1 cellular context compared by ENCODE assay signal in the genomic region with DNA sequence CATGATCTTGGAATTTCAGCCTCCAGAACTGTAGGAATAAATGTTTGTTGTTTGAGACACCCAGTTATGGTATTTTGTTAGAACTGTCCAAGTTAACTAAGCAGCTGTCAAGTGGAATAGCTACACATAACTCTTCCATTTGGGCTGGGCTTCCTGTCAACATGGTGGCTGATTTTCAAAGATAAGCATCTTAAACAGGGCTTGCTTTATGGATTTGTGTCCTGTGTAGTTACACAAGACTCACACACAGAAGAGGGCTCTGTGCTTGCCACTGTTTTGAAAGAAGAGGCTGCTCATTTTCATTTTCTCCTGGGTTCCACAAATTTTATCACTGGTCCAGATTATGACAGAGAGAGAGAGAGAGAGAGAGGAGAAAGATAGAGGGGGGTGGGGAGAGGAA.
TF ChIP-seq lines count a peak whose summit lies in the region.

No MANE protein-coding gene starts in this region.

TF ChIP-seq in HepG2, 621 proteins besides CTCF, POLR2A, EP300 and RAD21 (continued from another document):
- TF ChIP-seq, protein P1, sequence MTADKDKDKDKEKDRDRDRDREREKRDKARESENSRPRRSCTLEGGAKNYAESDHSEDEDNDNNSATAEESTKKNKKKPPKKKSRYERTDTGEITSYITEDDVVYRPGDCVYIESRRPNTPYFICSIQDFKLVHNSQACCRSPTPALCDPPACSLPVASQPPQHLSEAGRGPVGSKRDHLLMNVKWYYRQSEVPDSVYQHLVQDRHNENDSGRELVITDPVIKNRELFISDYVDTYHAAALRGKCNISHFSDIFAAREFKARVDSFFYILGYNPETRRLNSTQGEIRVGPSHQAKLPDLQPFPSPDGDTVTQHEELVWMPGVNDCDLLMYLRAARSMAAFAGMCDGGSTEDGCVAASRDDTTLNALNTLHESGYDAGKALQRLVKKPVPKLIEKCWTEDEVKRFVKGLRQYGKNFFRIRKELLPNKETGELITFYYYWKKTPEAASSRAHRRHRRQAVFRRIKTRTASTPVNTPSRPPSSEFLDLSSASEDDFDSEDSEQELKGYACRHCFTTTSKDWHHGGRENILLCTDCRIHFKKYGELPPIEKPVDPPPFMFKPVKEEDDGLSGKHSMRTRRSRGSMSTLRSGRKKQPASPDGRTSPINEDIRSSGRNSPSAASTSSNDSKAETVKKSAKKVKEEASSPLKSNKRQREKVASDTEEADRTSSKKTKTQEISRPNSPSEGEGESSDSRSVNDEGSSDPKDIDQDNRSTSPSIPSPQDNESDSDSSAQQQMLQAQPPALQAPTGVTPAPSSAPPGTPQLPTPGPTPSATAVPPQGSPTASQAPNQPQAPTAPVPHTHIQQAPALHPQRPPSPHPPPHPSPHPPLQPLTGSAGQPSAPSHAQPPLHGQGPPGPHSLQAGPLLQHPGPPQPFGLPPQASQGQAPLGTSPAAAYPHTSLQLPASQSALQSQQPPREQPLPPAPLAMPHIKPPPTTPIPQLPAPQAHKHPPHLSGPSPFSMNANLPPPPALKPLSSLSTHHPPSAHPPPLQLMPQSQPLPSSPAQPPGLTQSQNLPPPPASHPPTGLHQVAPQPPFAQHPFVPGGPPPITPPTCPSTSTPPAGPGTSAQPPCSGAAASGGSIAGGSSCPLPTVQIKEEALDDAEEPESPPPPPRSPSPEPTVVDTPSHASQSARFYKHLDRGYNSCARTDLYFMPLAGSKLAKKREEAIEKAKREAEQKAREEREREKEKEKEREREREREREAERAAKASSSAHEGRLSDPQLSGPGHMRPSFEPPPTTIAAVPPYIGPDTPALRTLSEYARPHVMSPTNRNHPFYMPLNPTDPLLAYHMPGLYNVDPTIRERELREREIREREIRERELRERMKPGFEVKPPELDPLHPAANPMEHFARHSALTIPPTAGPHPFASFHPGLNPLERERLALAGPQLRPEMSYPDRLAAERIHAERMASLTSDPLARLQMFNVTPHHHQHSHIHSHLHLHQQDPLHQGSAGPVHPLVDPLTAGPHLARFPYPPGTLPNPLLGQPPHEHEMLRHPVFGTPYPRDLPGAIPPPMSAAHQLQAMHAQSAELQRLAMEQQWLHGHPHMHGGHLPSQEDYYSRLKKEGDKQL (CRISPR knock-in tag; IDR thresholded peaks at IDR 0.05; ENCODE audit: low read depth): peak; percentile 13; the same call in 1 of the 2 replicates
- TF ChIP-seq HNRNPH1 (optimal IDR thresholded peaks at IDR 0.05; ENCODE audit: low read depth, low read length) (no peak), NFIC (IDR thresholded peaks at IDR 0.05; ENCODE audit: low read length) (0 out of 2 replicates have a peak, but pooled peaks have one; percentile 37), MED1 (CRISPR knock-in tag; IDR thresholded peaks at IDR 0.05) (peak; percentile 14; the same call in 1 of the 2 replicates), FOSL2 (CRISPR knock-in tag; IDR thresholded peaks at IDR 0.05) (0 out of 2 replicates have a peak, but pooled peaks have one; percentile 13), FOXA1 (IDR thresholded peaks at IDR 0.05) (no peak), FOXA1 (CRISPR knock-in tag; IDR thresholded peaks at IDR 0.05) (peak; percentile 69), ZNF746 (CRISPR knock-in tag; IDR thresholded peaks at IDR 0.05) (no peak), HOXA5 (CRISPR knock-in tag; IDR thresholded peaks at IDR 0.05) (peak; percentile 55; the same call in 1 of the 2 replicates), BRD4 (CRISPR knock-in tag; IDR thresholded peaks at IDR 0.05) (no peak), CEBPG (CRISPR knock-in tag; IDR thresholded peaks at IDR 0.05) (peak; percentile 50; the same call in 1 of the 2 replicates), CEBPB (IDR thresholded peaks at IDR 0.05; ENCODE audit: borderline replicate concordance, low read depth, low read length) (peak; percentile 43; the same call in 1 of the 2 replicates)
- TF ChIP-seq, protein P2, sequence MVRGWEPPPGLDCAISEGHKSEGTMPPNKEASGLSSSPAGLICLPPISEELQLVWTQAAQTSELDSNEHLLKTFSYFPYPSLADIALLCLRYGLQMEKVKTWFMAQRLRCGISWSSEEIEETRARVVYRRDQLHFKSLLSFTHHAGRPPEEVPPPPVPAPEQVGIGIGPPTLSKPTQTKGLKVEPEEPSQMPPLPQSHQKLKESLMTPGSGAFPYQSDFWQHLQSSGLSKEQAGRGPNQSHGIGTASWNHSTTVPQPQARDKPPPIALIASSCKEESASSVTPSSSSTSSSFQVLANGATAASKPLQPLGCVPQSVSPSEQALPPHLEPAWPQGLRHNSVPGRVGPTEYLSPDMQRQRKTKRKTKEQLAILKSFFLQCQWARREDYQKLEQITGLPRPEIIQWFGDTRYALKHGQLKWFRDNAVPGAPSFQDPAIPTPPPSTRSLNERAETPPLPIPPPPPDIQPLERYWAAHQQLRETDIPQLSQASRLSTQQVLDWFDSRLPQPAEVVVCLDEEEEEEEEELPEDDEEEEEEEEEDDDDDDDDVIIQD (CRISPR knock-in tag; IDR thresholded peaks at IDR 0.05; ENCODE audit: low read depth): peak; percentile 38; the same call in 1 of the 2 replicates
- TF ChIP-seq, protein P3, sequence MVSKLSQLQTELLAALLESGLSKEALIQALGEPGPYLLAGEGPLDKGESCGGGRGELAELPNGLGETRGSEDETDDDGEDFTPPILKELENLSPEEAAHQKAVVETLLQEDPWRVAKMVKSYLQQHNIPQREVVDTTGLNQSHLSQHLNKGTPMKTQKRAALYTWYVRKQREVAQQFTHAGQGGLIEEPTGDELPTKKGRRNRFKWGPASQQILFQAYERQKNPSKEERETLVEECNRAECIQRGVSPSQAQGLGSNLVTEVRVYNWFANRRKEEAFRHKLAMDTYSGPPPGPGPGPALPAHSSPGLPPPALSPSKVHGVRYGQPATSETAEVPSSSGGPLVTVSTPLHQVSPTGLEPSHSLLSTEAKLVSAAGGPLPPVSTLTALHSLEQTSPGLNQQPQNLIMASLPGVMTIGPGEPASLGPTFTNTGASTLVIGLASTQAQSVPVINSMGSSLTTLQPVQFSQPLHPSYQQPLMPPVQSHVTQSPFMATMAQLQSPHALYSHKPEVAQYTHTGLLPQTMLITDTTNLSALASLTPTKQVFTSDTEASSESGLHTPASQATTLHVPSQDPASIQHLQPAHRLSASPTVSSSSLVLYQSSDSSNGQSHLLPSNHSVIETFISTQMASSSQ (IDR thresholded peaks at IDR 0.05; ENCODE audit: low read depth): no peak
- TF ChIP-seq, protein P3 (CRISPR knock-in tag; IDR thresholded peaks at IDR 0.05; ENCODE audit: borderline replicate concordance): peak; percentile 35; the same call in 1 of the 2 replicates
